ENCODE assay signal across 1 cellular context in genomic region chrX:1577845-1578244, GRCh38.
TF ChIP-seq lines count a peak whose summit lies in the region.

No MANE protein-coding gene starts in this region.

TF ChIP-seq in HEK293, 187 proteins besides CTCF, POLR2A, EP300 and RAD21 (continued from another document):
- no peak for TF ChIP-seq ZBTB44 (tag by site-specific recombination; IDR thresholded peaks at IDR 0.05)
